20 cellular contexts compared by ENCODE assay signal in genomic region chr20:37244572-37244957, GRCh38. TPM values are rescaled to one million over a fixed set of nuclear protein-coding genes. Genes with fewer than 3 reads are reported as not detected.
"Had no signal": no experiment of that assay in that cellular context is flagged by ENCODE, and none has a peak within 500 bp of the region (broad histone marks: within the 10 kb centered on the region; RNA-seq: fewer than 3 reads in every experiment).

No MANE protein-coding gene starts in this region.

- H3K4me3 Mint-ChIP-seq: activated B cell treated with CpG ODN at 0.5 μM for 24 hours; activated CD4-positive, alpha-beta T cell treated with anti-CD3 and anti-CD28 coated beads, Interleukin-2, amount 10 ng/mL, durations not matched to agents 7 days and 5 days; activated naive CD4-positive, alpha-beta T cell treated with anti-CD3 and anti-CD28 coated beads for 36 hours; activated T-helper 17 cell treated with anti-CD3 and anti-CD28 coated beads, Interleukin-2, amount 50 U/mL, for 72 hours; stimulated activated naive B cell treated with anti-CD40 and anti-IgM and Interleukin-4, amounts not matched to agents 10 μg/mL and 1 μg/mL and 100 μg/mL, for 72 hours; T-helper 1 cell treated with Interleukin-12 subunit alpha and Interleukin-12 subunit beta and Interleukin-4 antibody, amounts not matched to agents 30 μg/mL and 1 μg/mL, for 36 hours had no signal

- H3K79me2 ChIP-seq: hepatocyte had no signal

- ATAC-seq: activated T-helper 17 cell treated with anti-CD3 and anti-CD28 coated beads, Interleukin-2, amount 50 U/mL, for 72 hours; lower lobe of right lung; stimulated activated naive B cell treated with anti-CD40 and anti-IgM and Interleukin-4, amounts not matched to agents 10 μg/mL and 1 μg/mL and 100 μg/mL, for 72 hours had no signal

- H3K9me3 Mint-ChIP-seq: activated B cell treated with CpG ODN at 0.5 μM for 24 hours; activated CD4-positive, alpha-beta T cell treated with anti-CD3 and anti-CD28 coated beads, Interleukin-2, amount 10 ng/mL, durations not matched to agents 7 days and 5 days; activated naive CD4-positive, alpha-beta T cell treated with anti-CD3 and anti-CD28 coated beads for 36 hours; activated T-helper 17 cell treated with anti-CD3 and anti-CD28 coated beads, Interleukin-2, amount 50 U/mL, for 72 hours; T-helper 1 cell treated with Interleukin-12 subunit alpha and Interleukin-12 subunit beta and Interleukin-4 antibody, amounts not matched to agents 30 μg/mL and 1 μg/mL, for 36 hours had no signal

- H3K27me3 Mint-ChIP-seq: activated B cell treated with CpG ODN at 0.5 μM for 24 hours; activated CD4-positive, alpha-beta T cell treated with anti-CD3 and anti-CD28 coated beads, Interleukin-2, amount 10 ng/mL, durations not matched to agents 7 days and 5 days; activated T-helper 17 cell treated with anti-CD3 and anti-CD28 coated beads, Interleukin-2, amount 50 U/mL, for 72 hours; stimulated activated naive B cell treated with anti-CD40 and anti-IgM and Interleukin-4, amounts not matched to agents 10 μg/mL and 1 μg/mL and 100 μg/mL, for 72 hours had no signal

- H2AFZ ChIP-seq: hepatocyte had no signal

- H3K4me1 Mint-ChIP-seq: activated B cell treated with CpG ODN at 0.5 μM for 24 hours; activated CD4-positive, alpha-beta T cell treated with anti-CD3 and anti-CD28 coated beads, Interleukin-2, amount 10 ng/mL, durations not matched to agents 7 days and 5 days; activated T-helper 17 cell treated with anti-CD3 and anti-CD28 coated beads, Interleukin-2, amount 50 U/mL, for 72 hours had no signal

- H3K27ac Mint-ChIP-seq: activated B cell treated with CpG ODN at 0.5 μM for 24 hours; activated CD4-positive, alpha-beta T cell treated with anti-CD3 and anti-CD28 coated beads, Interleukin-2, amount 10 ng/mL, durations not matched to agents 7 days and 5 days; activated naive CD4-positive, alpha-beta T cell treated with anti-CD3 and anti-CD28 coated beads for 36 hours had no signal

- H3K4me3 ChIP-seq: hepatocyte, lower lobe of right lung, transverse colon had no signal

- H3K27me3 ChIP-seq: hepatocyte, right lobe of liver, transverse colon had no signal

- DNase-seq: activated B cell treated with CpG ODN at 0.5 μM for 24 hours; activated CD4-positive, alpha-beta T cell treated with anti-CD3 and anti-CD28 coated beads, Interleukin-2, amount 10 ng/mL, durations not matched to agents 7 days and 5 days; activated CD8-positive, alpha-beta memory T cell treated with anti-CD3 and anti-CD28 coated beads for 24 hours; activated naive CD4-positive, alpha-beta T cell treated with anti-CD3 and anti-CD28 coated beads for 36 hours; activated T-cell treated with anti-CD3 and anti-CD28 coated beads for 4 hours; central memory CD4-positive, alpha-beta T cell; cortex of kidney; effector memory CD4-positive, alpha-beta T cell; lower lobe of right lung; midbrain; stimulated activated naive B cell treated with anti-CD40 and anti-IgM and Interleukin-4, amounts not matched to agents 10 μg/mL and 1 μg/mL and 100 μg/mL, for 72 hours; transverse colon had no signal

- H3K4me2 ChIP-seq: hepatocyte had no signal

- H3K4me1 ChIP-seq: lower lobe of right lung had no signal

- H3K27ac ChIP-seq: epithelial cell of prostate, hepatocyte, lower lobe of right lung, transverse colon had no signal

- H3K9me3 ChIP-seq: lower lobe of right lung, right lobe of liver, transverse colon had no signal

RNA-seq across cellular contexts. Expression of gene GHRH, which starts 17.0 kb away (rescaled TPM):
- total RNA-seq: activated B cell treated with CpG ODN at 0.5 μM for 24 hours; activated CD4-positive, alpha-beta T cell treated with anti-CD3 and anti-CD28 coated beads, Interleukin-2, amount 10 ng/mL, durations not matched to agents 7 days and 5 days; activated naive CD4-positive, alpha-beta T cell treated with anti-CD3 and anti-CD28 coated beads for 36 hours; activated T-helper 17 cell treated with anti-CD3 and anti-CD28 coated beads, Interleukin-2, amount 50 U/mL, for 72 hours; hepatocyte; kidney epithelial cell; lower lobe of right lung; posterior vena cava; right lobe of liver; subcutaneous adipose tissue; transverse colon had no signal
- polyA plus RNA-seq: hepatocyte had no signal
